Comparison of ENCODE assay signal across 1 cellular context in the genomic region with DNA sequence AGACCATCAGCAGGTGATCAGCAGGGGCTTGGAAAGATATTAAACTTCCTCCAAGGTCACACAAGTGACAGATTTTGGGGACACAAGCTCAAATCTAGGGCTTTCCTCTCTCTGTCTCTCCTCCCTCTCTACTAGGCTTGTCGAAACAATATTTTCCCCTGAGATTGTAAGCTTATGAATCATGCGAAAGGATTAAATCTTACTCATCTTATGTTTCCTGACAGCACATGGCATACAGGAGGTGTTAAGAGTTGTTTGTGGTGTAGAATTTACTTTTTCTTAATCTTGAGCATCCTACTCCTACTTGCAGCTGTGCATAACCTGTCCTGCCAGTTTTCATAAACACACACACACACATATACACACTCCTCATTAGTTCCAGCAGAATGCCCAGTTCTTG.
TF ChIP-seq lines count a peak whose summit lies in the region.

No MANE protein-coding gene starts in this region.

TF ChIP-seq in endothelial cell of umbilical vein, 7 proteins besides CTCF, POLR2A, EP300 and RAD21:
- no peak for TF ChIP-seq EZH2 (IDR thresholded peaks at IDR 0.05; ENCODE audit: borderline replicate concordance, low read depth, low read length, severe bottlenecking)
- no peak for TF ChIP-seq FOS (IDR thresholded peaks at IDR 0.05; ENCODE audit: borderline replicate concordance, insufficient read depth, low read length)
- TF ChIP-seq JUN (IDR thresholded peaks at IDR 0.05; ENCODE audit: borderline replicate concordance, insufficient read depth, insufficient read length, low read depth), result peak; percentile 38
